11 cellular contexts compared by ENCODE assay signal in genomic region chr11:123145220-123145619, GRCh38. TPM values are rescaled to one million over a fixed set of nuclear protein-coding genes. Genes with fewer than 3 reads are reported as not detected.
DNase-seq lines count a peak whose midpoint lies in the region; ATAC-seq, FAIRE-seq and TF ChIP-seq lines count a peak whose summit lies in the region.
"Had no signal": no experiment of that assay in that cellular context is flagged by ENCODE, and none has a peak within 500 bp of the region (broad histone marks: within the 10 kb centered on the region; RNA-seq: fewer than 3 reads in every experiment).

No MANE protein-coding gene starts in this region.

- no peak overlapping the region for H3K4me3 ChIP-seq in WERI-Rb-1 (ENCODE audit: low read depth, low read length)
- H3K4me3 ChIP-seq: uterus had no signal

- H3K4me3 Mint-ChIP-seq in activated T-cell treated with anti-CD3 and anti-CD28 coated beads, Interleukin-2, amount 50 U/mL, for 4 hours = no peak overlapping the region
- H3K4me3 Mint-ChIP-seq in T-helper 17 cell = no peak overlapping the region
- H3K4me3 Mint-ChIP-seq: IgD-negative memory B cell had no signal

- no peaks in the 10 kb centered on the region for H3K36me3 Mint-ChIP-seq in activated T-cell treated with anti-CD3 and anti-CD28 coated beads, Interleukin-2, amount 50 U/mL, for 4 hours (ENCODE audit: insufficient read depth)
- H3K36me3 Mint-ChIP-seq in T-helper 17 cell (ENCODE audit: low read depth) = peaks cover 4% of the 10 kb centered on the region

- H3K36me3 ChIP-seq in WERI-Rb-1 = no peaks in the 10 kb centered on the region
- H3K36me3 ChIP-seq: uterus had no signal

- H3K27ac ChIP-seq in WERI-Rb-1 = peak overlapping the region; percentile 67
- H3K27ac ChIP-seq: uterus had no signal

- no peaks in the 10 kb centered on the region for H3K27me3 ChIP-seq in WERI-Rb-1 (ENCODE audit: insufficient read depth, low read depth, severe bottlenecking)
- H3K27me3 ChIP-seq: uterus had no signal

- TF ChIP-seq CTCF in WERI-Rb-1 (IDR thresholded peaks at IDR 0.05; ENCODE audit: low read depth, low read length) = no peak

- no peaks in the 10 kb centered on the region for H3K4me1 Mint-ChIP-seq in activated T-cell treated with anti-CD3 and anti-CD28 coated beads, Interleukin-2, amount 50 U/mL, for 4 hours (ENCODE audit: low read depth)
- H3K4me1 Mint-ChIP-seq in T-helper 17 cell = no peaks in the 10 kb centered on the region
- H3K4me1 Mint-ChIP-seq: IgD-negative memory B cell had no signal

- peak; percentile 39 for DNase-seq in HT-29 (ENCODE audit: low spot score)
- no peak for DNase-seq in WERI-Rb-1
- peak; percentile 72 for DNase-seq in islet precursor cell
- no peak for DNase-seq in activated T-cell treated with anti-CD3 and anti-CD28 coated beads, Interleukin-2, amount 50 U/mL, for 4 hours
- no peak for DNase-seq in hippocampal formation (lab: John Stamatoyannopoulos, UW)
- DNase-seq in T-helper 17 cell = no peak

- H3K9me3 Mint-ChIP-seq in activated T-cell treated with anti-CD3 and anti-CD28 coated beads, Interleukin-2, amount 50 U/mL, for 4 hours = no peaks in the 10 kb centered on the region
- H3K9me3 Mint-ChIP-seq: IgD-negative memory B cell had no signal

- FAIRE-seq in A204.1 (lab: Jason Lieb, UNC) = peak; percentile 65

- no peak overlapping the region for H3K27ac Mint-ChIP-seq in T-helper 17 cell
- H3K27ac Mint-ChIP-seq: IgD-negative memory B cell, progenitor cell of endocrine pancreas had no signal

- ATAC-seq in GM21576 (IDR thresholded peaks at IDR 0.05; ENCODE audit: unreplicated experiment) = no peak
- ATAC-seq in activated T-cell treated with anti-CD3 and anti-CD28 coated beads, Interleukin-2, amount 50 U/mL, for 4 hours = no peak
- ATAC-seq in T-helper 17 cell = no peak

- no peaks in the 10 kb centered on the region for H3K27me3 Mint-ChIP-seq in activated T-cell treated with anti-CD3 and anti-CD28 coated beads, Interleukin-2, amount 50 U/mL, for 4 hours (ENCODE audit: low read depth)
- H3K27me3 Mint-ChIP-seq in T-helper 17 cell = peaks cover 5% of the 10 kb centered on the region

- no peaks in the 10 kb centered on the region for H3K9me3 ChIP-seq in WERI-Rb-1 (ENCODE audit: severe bottlenecking)
- no peaks in the 10 kb centered on the region for H3K9me3 ChIP-seq in T-helper 17 cell (ENCODE audit: control insufficient read depth, low read length, poor library complexity, severe bottlenecking)
- H3K9me3 ChIP-seq: uterus had no signal

RNA-seq across cellular contexts. Expression of gene CLMP, which starts 49.8 kb away (rescaled TPM):
- total RNA-seq in HT-29 (2014; rRNA removed; shearing (Covaris generic)) = not detected in 2 replicates
- total RNA-seq in activated T-cell treated with anti-CD3 and anti-CD28 coated beads, Interleukin-2, amount 50 U/mL, for 4 hours = under 1 TPM; 0.11 to 0.25 (median 0.11) TPM
- under 1 TPM; 0.26 to 0.67 TPM for total RNA-seq in T-helper 17 cell

Comparison
In these comparisons a context has a peak if more than half of its experiments do, and no peak if none do; other contexts are left out.
1. DNase-seq: peak in HT-29 (single experiment) and islet precursor cell (single experiment); none in WERI-Rb-1 (single experiment), activated T-cell treated with anti-CD3 and anti-CD28 coated beads, Interleukin-2, amount 50 U/mL, for 4 hours (single experiment), hippocampal formation (0 of 2) and T-helper 17 cell (0 of 3).